ENCODE assay signal across 11 cellular contexts in the genomic region with DNA sequence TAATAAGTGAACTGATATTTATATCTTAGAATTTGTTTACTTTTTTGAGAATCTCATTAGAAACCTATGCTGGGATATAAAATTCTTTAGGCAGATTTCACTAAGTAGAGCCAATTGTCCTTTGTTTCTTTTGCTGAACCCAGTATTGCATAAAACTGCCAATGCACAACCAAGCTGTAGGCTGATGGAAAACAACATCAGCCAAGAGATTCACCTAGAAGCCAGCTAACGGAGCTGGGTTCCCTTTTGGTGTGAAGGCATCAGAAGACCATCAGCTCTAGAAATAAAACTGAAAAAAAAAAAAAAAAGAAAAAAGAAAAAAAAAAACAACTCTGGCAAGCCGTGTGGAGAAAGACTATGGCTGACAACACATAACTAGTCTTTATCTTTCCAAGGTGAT.
A peak's percentile ranks its signal among the peaks of the same experiment; 100 is the strongest.
DNase-seq lines count a peak whose midpoint lies in the region; ATAC-seq and TF ChIP-seq lines count a peak whose summit lies in the region.
"Had no signal": no experiment of that assay in that cellular context is flagged by ENCODE, and none has a peak within 500 bp of the region (broad histone marks: within the 10 kb centered on the region; RNA-seq: fewer than 3 reads in every experiment).

No MANE protein-coding gene starts in this region.

- H3K23ac ChIP-seq in neuronal stem cell (ENCODE audit: low read depth, low read length, poor library complexity), result no peak overlapping the region

- no peak overlapping the region for H3K9ac ChIP-seq in neuronal stem cell (ENCODE audit: low read depth, low read length, poor library complexity)
- H3K9ac ChIP-seq: BLaER1 treated with 17β-estradiol and CSF1 and Interleukin-3, amounts not matched to agents 10 nM and 100 nM had no signal

- WGBS in right cardiac atrium, result 41% methylated on average over 2 of the region's 2 CpGs
- no CpG with 5 or more reads among the region's 2 CpGs for WGBS in neuronal stem cell (ENCODE audit: extremely low coverage in 2 of 2, insufficient read length in 2 of 2, insufficient replicate concordance in 1 of 2), 2 donors

- H3K4me1 ChIP-seq in left ventricle myocardium inferior (peaks cover 10% of the 10 kb centered on the region), right cardiac atrium (ENCODE audit: control insufficient read depth, insufficient read depth, low read length) (peaks cover 2% of the 10 kb centered on the region), neuronal stem cell (ENCODE audit: control insufficient read depth in 2 of 2, insufficient read depth in 1 of 2, low read depth in 1 of 2, low read length in 2 of 2) (peaks cover 2 to 3% of the 10 kb centered on the region in 2 donors)
- H3K4me1 ChIP-seq: A549; BLaER1 treated with 17β-estradiol and CSF1 and Interleukin-3, amounts not matched to agents 10 nM and 100 nM had no signal

- H4K8ac ChIP-seq in neuronal stem cell (ENCODE audit: low read depth, low read length), result no peak overlapping the region

- H2AK5ac ChIP-seq in neuronal stem cell (ENCODE audit: low read depth, low read length), result no peak overlapping the region

- no peaks in the 10 kb centered on the region for H3K79me1 ChIP-seq in neuronal stem cell (ENCODE audit: low read depth, low read length)

- H4K91ac ChIP-seq in neuronal stem cell (ENCODE audit: low read depth, low read length, poor library complexity), result no peak overlapping the region

- intact Hi-C loops in left ventricle myocardium inferior (cut with micrococcal nuclease), result no loop called here
- intact Hi-C loops in cardiac septum (cut with DNase I), result no loop called here
- intact Hi-C loops in right cardiac atrium (cut with DNase I), result no loop called here

- no peak overlapping the region for H2BK120ac ChIP-seq in neuronal stem cell (ENCODE audit: low read depth, low read length)

- TF ChIP-seq CTCF in left ventricle myocardium inferior (IDR thresholded peaks at IDR 0.05; ENCODE audit: borderline replicate concordance), result no peak

- H3K9me3 ChIP-seq in left ventricle myocardium inferior (replicated peaks), result no peaks in the 10 kb centered on the region
- H3K9me3 ChIP-seq in right cardiac atrium (ENCODE audit: control insufficient read depth, low read length), result no peaks in the 10 kb centered on the region
- H3K9me3 ChIP-seq in neuronal stem cell (replicated peaks in 1 of 2; ENCODE audit: control insufficient read depth in 2 of 2, insufficient read depth in 1 of 2, low read depth in 1 of 2, low read length in 2 of 2), result no peaks in the 10 kb centered on the region
- H3K9me3 ChIP-seq: A549; BLaER1 treated with 17β-estradiol and CSF1 and Interleukin-3, amounts not matched to agents 10 nM and 100 nM had no signal

- DNase-seq in left ventricle myocardium inferior (no peak), cardiac septum (ENCODE audit: low spot score) (no peak), right cardiac atrium (no peak), neuronal stem cell (ENCODE audit: low spot score) (no peak), NOMO-1 (lab: John Stamatoyannopoulos, UW; ENCODE audit: unreplicated experiment in 2 of 2) (no peak), AG08396 (ENCODE audit: low spot score) (no peak), Ammon's horn (ENCODE audit: low spot score) (no peak)
- DNase-seq: CD8-positive, alpha-beta T cell; IMR-90 had no signal

- no peak overlapping the region for H2BK12ac ChIP-seq in neuronal stem cell (ENCODE audit: low read length)

- H3K18ac ChIP-seq in neuronal stem cell (ENCODE audit: low read length), result no peak overlapping the region

- H2AFZ ChIP-seq in neuronal stem cell (ENCODE audit: low read length), result peak overlapping the region; percentile 66

- no peak overlapping the region for H3K14ac ChIP-seq in neuronal stem cell (ENCODE audit: low read length)

- no peak overlapping the region for H2BK5ac ChIP-seq in neuronal stem cell (ENCODE audit: low read length)

- H3K27ac ChIP-seq in left ventricle myocardium inferior (replicated peaks), result peak overlapping the region; percentile 77
- no peak overlapping the region for H3K27ac ChIP-seq in right cardiac atrium (ENCODE audit: low read length)
- no peak overlapping the region for H3K27ac ChIP-seq in neuronal stem cell (replicated peaks; ENCODE audit: low read length)
- H3K27ac ChIP-seq: A549; BLaER1 treated with 17β-estradiol and CSF1 and Interleukin-3, amounts not matched to agents 10 nM and 100 nM had no signal

- no peaks in the 10 kb centered on the region for H3K36me3 ChIP-seq in left ventricle myocardium inferior
- no peaks in the 10 kb centered on the region for H3K36me3 ChIP-seq in neuronal stem cell (replicated peaks in 1 of 2; ENCODE audit: control insufficient read depth in 2 of 2, insufficient read depth in 2 of 2, low read length in 2 of 2)
- H3K36me3 ChIP-seq: BLaER1 treated with 17β-estradiol and CSF1 and Interleukin-3, amounts not matched to agents 10 nM and 100 nM had no signal

- no peak for ATAC-seq in right cardiac atrium
- ATAC-seq: A549; CD8-positive, alpha-beta T cell had no signal

- no peak overlapping the region for H3K4me2 ChIP-seq in neuronal stem cell (ENCODE audit: insufficient read depth, low read length, poor library complexity, severe bottlenecking)
- H3K4me2 ChIP-seq: A549; BLaER1 treated with 17β-estradiol and CSF1 and Interleukin-3, amounts not matched to agents 10 nM and 100 nM had no signal

- H3K4me3 ChIP-seq in left ventricle myocardium inferior, result peak overlapping the region; percentile 57
- H3K4me3 ChIP-seq in right cardiac atrium (ENCODE audit: low read length), result peak overlapping the region; percentile 40
- H3K4me3 ChIP-seq in neuronal stem cell (ENCODE audit: low read length in 2 of 2), result no peak overlapping the region
- H3K4me3 ChIP-seq: A549; BLaER1 treated with 17β-estradiol and CSF1 and Interleukin-3, amounts not matched to agents 10 nM and 100 nM had no signal

- no peak overlapping the region for H2BK15ac ChIP-seq in neuronal stem cell (ENCODE audit: low read length)

- H3K27me3 ChIP-seq in left ventricle myocardium inferior (ENCODE audit: low read depth) (no peaks in the 10 kb centered on the region), right cardiac atrium (ENCODE audit: control insufficient read depth, insufficient read depth) (no peaks in the 10 kb centered on the region), neuronal stem cell (ENCODE audit: control insufficient read depth in 3 of 3, insufficient read depth in 3 of 3, low read depth in 1 of 3, low read length in 3 of 3) (no peaks in the 10 kb centered on the region)
- H3K27me3 ChIP-seq: BLaER1 treated with 17β-estradiol and CSF1 and Interleukin-3, amounts not matched to agents 10 nM and 100 nM had no signal

- H3K4ac ChIP-seq in neuronal stem cell (ENCODE audit: low read length), result no peak overlapping the region

Comparison
In these comparisons a context has a peak if more than half of its experiments do, and no peak if none do; other contexts are left out.
1. H3K4me3 ChIP-seq: peak in left ventricle myocardium inferior (single experiment) and right cardiac atrium (single experiment); none in neuronal stem cell (0 of 2).